Comparison of ENCODE assay signal across 10 cellular contexts in the genomic region with DNA sequence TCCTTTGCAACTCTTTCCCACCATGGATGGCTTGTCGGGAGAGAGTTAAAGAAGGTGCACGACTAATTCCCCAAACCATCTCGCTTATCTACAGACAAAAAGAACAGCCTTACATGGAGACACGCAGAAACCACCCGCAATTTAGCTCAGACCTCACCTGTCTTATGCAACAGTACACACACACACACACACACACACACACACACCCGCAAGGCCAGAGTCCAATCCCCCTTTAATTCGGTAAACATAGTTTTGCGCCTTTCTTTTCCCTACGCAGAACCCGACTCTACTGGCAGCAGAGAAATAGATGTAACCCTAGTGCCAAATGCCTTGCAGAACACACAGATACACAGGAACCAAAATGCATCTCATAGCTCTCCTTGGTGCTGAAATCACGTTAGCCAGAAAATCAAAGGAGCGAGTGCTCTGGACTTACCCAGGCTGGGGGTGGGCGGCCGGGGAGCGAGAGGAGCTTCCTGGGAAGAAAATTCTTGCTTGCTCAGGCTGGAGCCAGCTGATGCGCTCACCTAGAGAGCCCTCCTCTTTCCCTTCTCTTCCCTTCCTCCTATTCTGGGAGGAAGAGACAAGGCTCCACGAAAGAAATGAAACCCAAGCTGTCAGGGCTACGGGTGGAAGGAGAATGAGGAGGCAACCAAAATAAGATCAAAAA. TPM values are rescaled to one million over a fixed set of nuclear protein-coding genes. Genes with fewer than 3 reads are reported as not detected.
DNase-seq lines count a peak whose midpoint lies in the region; ATAC-seq, FAIRE-seq and TF ChIP-seq lines count a peak whose summit lies in the region.
"Had no signal": no experiment of that assay in that cellular context is flagged by ENCODE, and none has a peak within 500 bp of the region (broad histone marks: within the 10 kb centered on the region; RNA-seq: fewer than 3 reads in every experiment).

No MANE protein-coding gene starts in this region.

- ATAC-seq in heart right ventricle (peak in 6 of 8 donors; percentile 38 to 74 (median 58)), GM19351 (IDR thresholded peaks at IDR 0.05; ENCODE audit: unreplicated experiment) (no peak), HG03354 (IDR thresholded peaks at IDR 0.05; ENCODE audit: poor library complexity, severe bottlenecking, unreplicated experiment) (no peak), HG03045 (IDR thresholded peaks at IDR 0.05; ENCODE audit: unreplicated experiment) (no peak)

- H3K4me1 ChIP-seq in heart right ventricle (peaks cover 0 to 4% (median 0%) of the 10 kb centered on the region in 9 donors), right atrium auricular region (no peaks in the 10 kb centered on the region), kidney (ENCODE audit: control insufficient read depth in 1 of 2, insufficient read depth in 1 of 2, low read depth in 1 of 2, low read length in 2 of 2) (no peaks in the 10 kb centered on the region)

- DNase-seq in heart right ventricle: peak in 1 of 2 donors; percentile 6
- DNase-seq in right atrium auricular region (ENCODE audit: low spot score): no peak
- peak; percentile 42 for DNase-seq in SW480 (ENCODE audit: low spot score)
- DNase-seq in iPS DF 19.7 (ENCODE audit: low read depth, low spot score): peak; percentile 72
- DNase-seq in kidney: no peak

- 25 to 28% methylated on average over 17 to 18 of the region's 18 CpGs for WGBS in heart right ventricle, 2 donors

- H3K4me3 ChIP-seq in heart right ventricle (no peak overlapping the region), right atrium auricular region (no peak overlapping the region), kidney (ENCODE audit: low read length in 2 of 2) (no peak overlapping the region)
- H3K4me3 ChIP-seq: lung had no signal

- intact Hi-C loops in heart right ventricle (cut with DNase I): loop anchor here in 5 of 10 donors (10.0 kb wide), 3 partner anchors 142 to 268 kb away; no protein-coding TSS in a partner anchor
- intact Hi-C loops in kidney (cut with DNase I): no loop called here

- H3K36me3 ChIP-seq in heart right ventricle: no peaks in the 10 kb centered on the region
- no peaks in the 10 kb centered on the region for H3K36me3 ChIP-seq in right atrium auricular region
- H3K36me3 ChIP-seq in kidney (ENCODE audit: control insufficient read depth in 1 of 2, insufficient read depth in 2 of 2, low read length in 2 of 2): no peaks in the 10 kb centered on the region

- H3K27ac ChIP-seq in heart right ventricle (no peak overlapping the region), right atrium auricular region (no peak overlapping the region), kidney (ENCODE audit: low read depth in 2 of 2, low read length in 2 of 2) (no peak overlapping the region)
- H3K27ac ChIP-seq: C4-2B had no signal

- H3K9ac ChIP-seq in kidney (ENCODE audit: low read length in 2 of 2): no peak overlapping the region

- H3K27me3 ChIP-seq in heart right ventricle: peaks cover 0 to 49% (median 13%) of the 10 kb centered on the region in 7 donors
- H3K27me3 ChIP-seq in right atrium auricular region: no peaks in the 10 kb centered on the region

- FAIRE-seq in kidney (lab: Jason Lieb, UNC): no peak

- TF ChIP-seq CTCF in heart right ventricle (IDR thresholded peaks at IDR 0.05) (no peak), right atrium auricular region (IDR thresholded peaks at IDR 0.05) (no peak), kidney (IDR thresholded peaks at IDR 0.05; ENCODE audit: borderline replicate concordance, extremely low read depth, insufficient read depth) (no peak)

- H3K9me3 ChIP-seq in heart right ventricle: no peaks in the 10 kb centered on the region
- H3K9me3 ChIP-seq in right atrium auricular region: no peaks in the 10 kb centered on the region
- H3K9me3 ChIP-seq in kidney (ENCODE audit: control insufficient read depth in 1 of 2, low read length in 2 of 2): peaks cover 0 to 2% of the 10 kb centered on the region in 2 donors

RNA-seq across cellular contexts. Expression of gene TNR, which starts 0.5 kb away (rescaled TPM):
- total RNA-seq in heart right ventricle: under 1 TPM in 3 of 10 donors, not detected in 7; 0.02 to 0.04 (median 0.02) TPM
- under 1 TPM in 1 of 2 donors, not detected in 1; under 0.01 TPM for polyA plus RNA-seq in heart right ventricle
- under 1 TPM; 0.15 to 0.16 TPM for total RNA-seq in right atrium auricular region
- total RNA-seq in kidney: 0.16 TPM
- polyA plus RNA-seq in kidney (ENCODE audit: insufficient read depth, low read depth, low replicate concordance): not detected

Comparison
In these comparisons a context has a peak if more than half of its experiments do, and no peak if none do; other contexts are left out.
1. ATAC-seq: peak in heart right ventricle (6 of 8); none in GM19351 (single experiment), HG03354 (single experiment) and HG03045 (single experiment).
2. DNase-seq: peak in SW480 (single experiment) and iPS DF 19.7 (single experiment); none in right atrium auricular region (single experiment) and kidney (single experiment).